In genomic region chr17:78417531-78417909, GRCh38 we compare ENCODE assay signal across 1 cellular context.
TF ChIP-seq lines count a peak whose summit lies in the region.

No MANE protein-coding gene starts in this region.

TF ChIP-seq in endothelial cell of umbilical vein, 7 proteins besides CTCF, POLR2A, EP300 and RAD21:
- no peak for TF ChIP-seq MAX (IDR thresholded peaks at IDR 0.05; ENCODE audit: insufficient read depth, insufficient read length)
- no peak for TF ChIP-seq JUN (IDR thresholded peaks at IDR 0.05; ENCODE audit: borderline replicate concordance, insufficient read depth, insufficient read length, low read depth)
- no peak for TF ChIP-seq GATA2 (IDR thresholded peaks at IDR 0.05; ENCODE audit: insufficient read depth, insufficient read length, low read depth, low read length)
- no peak for TF ChIP-seq FOS (IDR thresholded peaks at IDR 0.05; ENCODE audit: borderline replicate concordance, insufficient read depth, low read length)
- TF ChIP-seq EZH2 (IDR thresholded peaks at IDR 0.05; ENCODE audit: borderline replicate concordance, low read depth, low read length, severe bottlenecking), result no peak
- TF ChIP-seq POLR2AphosphoS5 (IDR thresholded peaks at IDR 0.05; ENCODE audit: insufficient read depth, low read depth, low read length), result no peak
- no peak for TF ChIP-seq MYC (IDR thresholded peaks at IDR 0.05; ENCODE audit: low read depth, low read length)
